In genomic region chr6:33762713-33763112, GRCh38 we compare ENCODE assay signal across 1 cellular context.
TF ChIP-seq lines count a peak whose summit lies in the region.

No MANE protein-coding gene starts in this region.

TF ChIP-seq in H1, 55 proteins besides CTCF, POLR2A, EP300 and RAD21:
- TF ChIP-seq CBX8 (IDR thresholded peaks at IDR 0.05; ENCODE audit: borderline replicate concordance, low read depth, low read length), result no peak
- TF ChIP-seq POLR2AphosphoS5 (IDR thresholded peaks at IDR 0.05; ENCODE audit: low read depth, low read length), result no peak
- TF ChIP-seq CEBPB (IDR thresholded peaks at IDR 0.05; ENCODE audit: low read depth, low read length), result no peak
- TF ChIP-seq SP1 (IDR thresholded peaks at IDR 0.05; ENCODE audit: low read depth, low read length), result no peak
- no peak for TF ChIP-seq KDM1A (IDR thresholded peaks at IDR 0.05; ENCODE audit: borderline replicate concordance, low read length)
- TF ChIP-seq KDM5A (IDR thresholded peaks at IDR 0.05; ENCODE audit: low read length), result no peak
